In the genomic region with DNA sequence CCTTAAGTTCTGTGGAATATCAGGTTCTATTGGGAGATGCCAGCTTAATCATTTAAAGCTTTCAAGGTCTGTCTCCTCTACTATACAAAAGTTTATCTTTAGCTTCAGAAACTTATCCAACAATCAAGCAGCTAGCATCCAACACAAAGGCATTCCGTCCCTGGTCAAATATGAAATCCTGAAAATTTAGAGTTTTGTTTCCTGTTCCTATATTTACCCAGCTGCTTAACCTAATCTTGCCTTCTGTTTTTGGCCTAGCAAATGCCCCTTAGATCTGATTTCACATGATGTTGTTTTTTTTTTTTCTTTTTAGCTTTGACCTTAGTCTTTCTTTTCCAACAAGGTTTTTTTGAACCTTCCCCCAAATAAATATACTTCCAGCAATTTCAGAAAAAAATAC, we compare ENCODE assay signal across 21 cellular contexts.
"Had no signal": no experiment of that assay in that cellular context is flagged by ENCODE, and none has a peak within 500 bp of the region (broad histone marks: within the 10 kb centered on the region; RNA-seq: fewer than 3 reads in every experiment).

No MANE protein-coding gene starts in this region.

- H3K27me3 ChIP-seq: colonic mucosa, esophagus muscularis mucosa, left lung, right atrium auricular region, spleen had no signal

- H3K36me3 ChIP-seq: colonic mucosa, left lung, right atrium auricular region had no signal

- H3K27ac Mint-ChIP-seq: activated CD4-positive, alpha-beta memory T cell treated with anti-CD3 and anti-CD28 coated beads for 36 hours; activated CD4-positive, alpha-beta T cell treated with anti-CD3 and anti-CD28 coated beads for 36 hours; activated CD8-positive, alpha-beta memory T cell treated with anti-CD3 and anti-CD28 coated beads, Interleukin-2, amount 10 ng/mL, durations not matched to agents 7 days and 5 days; activated naive CD4-positive, alpha-beta T cell treated with anti-CD3 and anti-CD28 coated beads, Interleukin-2, amount 50 U/mL, for 72 hours; natural killer cell treated with Interleukin-12 subunit alpha and Interleukin-12 subunit beta and Interleukin-15 and Interleukin-18, amount 100 ng/mL, for 72 hours; T-cell had no signal

- ATAC-seq: activated CD4-positive, alpha-beta T cell treated with anti-CD3 and anti-CD28 coated beads for 36 hours; activated CD8-positive, alpha-beta memory T cell treated with anti-CD3 and anti-CD28 coated beads, Interleukin-2, amount 10 ng/mL, durations not matched to agents 7 days and 5 days; activated naive CD4-positive, alpha-beta T cell treated with anti-CD3 and anti-CD28 coated beads, Interleukin-2, amount 50 U/mL, for 72 hours; left lung; mucosa of descending colon; natural killer cell treated with Interleukin-12 subunit alpha and Interleukin-12 subunit beta and Interleukin-15 and Interleukin-18, amount 100 ng/mL, for 72 hours had no signal

- H3K27ac ChIP-seq: colonic mucosa, esophagus muscularis mucosa, left lung, right atrium auricular region, spleen, VCaP had no signal

- H3K4me3 Mint-ChIP-seq: activated CD4-positive, alpha-beta memory T cell treated with anti-CD3 and anti-CD28 coated beads for 36 hours; activated CD4-positive, alpha-beta T cell treated with anti-CD3 and anti-CD28 coated beads for 36 hours; activated CD8-positive, alpha-beta memory T cell treated with anti-CD3 and anti-CD28 coated beads, Interleukin-2, amount 10 ng/mL, durations not matched to agents 7 days and 5 days; natural killer cell treated with Interleukin-12 subunit alpha and Interleukin-12 subunit beta and Interleukin-15 and Interleukin-18, amount 100 ng/mL, for 72 hours; T-cell had no signal

- H3K4me1 ChIP-seq: colonic mucosa had no signal

- H3K4me1 Mint-ChIP-seq: activated CD8-positive, alpha-beta memory T cell treated with anti-CD3 and anti-CD28 coated beads, Interleukin-2, amount 10 ng/mL, durations not matched to agents 7 days and 5 days had no signal

- H3K36me3 Mint-ChIP-seq: activated CD4-positive, alpha-beta memory T cell treated with anti-CD3 and anti-CD28 coated beads for 36 hours; activated CD8-positive, alpha-beta memory T cell treated with anti-CD3 and anti-CD28 coated beads, Interleukin-2, amount 10 ng/mL, durations not matched to agents 7 days and 5 days; activated naive CD4-positive, alpha-beta T cell treated with anti-CD3 and anti-CD28 coated beads, Interleukin-2, amount 50 U/mL, for 72 hours; natural killer cell treated with Interleukin-12 subunit alpha and Interleukin-12 subunit beta and Interleukin-15 and Interleukin-18, amount 100 ng/mL, for 72 hours; T-cell had no signal

- H3K4me3 ChIP-seq: colonic mucosa, esophagus muscularis mucosa, left lung, mucosa of descending colon, right atrium auricular region, spleen had no signal

- H3K9me3 Mint-ChIP-seq: activated CD4-positive, alpha-beta memory T cell treated with anti-CD3 and anti-CD28 coated beads for 36 hours; activated naive CD4-positive, alpha-beta T cell treated with anti-CD3 and anti-CD28 coated beads, Interleukin-2, amount 50 U/mL, for 72 hours; natural killer cell treated with Interleukin-12 subunit alpha and Interleukin-12 subunit beta and Interleukin-15 and Interleukin-18, amount 100 ng/mL, for 72 hours; T-cell had no signal

- DNase-seq: activated CD4-positive, alpha-beta memory T cell treated with anti-CD3 and anti-CD28 coated beads for 36 hours; activated CD4-positive, alpha-beta T cell treated with anti-CD3 and anti-CD28 coated beads for 36 hours; activated CD8-positive, alpha-beta memory T cell treated with anti-CD3 and anti-CD28 coated beads, Interleukin-2, amount 10 ng/mL, durations not matched to agents 7 days and 5 days; activated effector memory CD4-positive, alpha-beta T cell treated with anti-CD3 and anti-CD28 coated beads, Interleukin-2, amount 50 U/mL, for 16 hours; activated T-cell treated with anti-CD3 and anti-CD28 coated beads, Interleukin-2, amount 50 U/mL, for 1 hour; amniotic stem cell; central memory CD4-positive, alpha-beta T cell; colonic mucosa; left lung; mucosa of descending colon; nucleus accumbens; spleen; stimulated activated CD4-positive, alpha-beta T cell treated with anti-CD3 and anti-CD28 coated beads, Interleukin-1b, Interleukin-23, amount 100 ng/mL, for 48 hours; T-cell had no signal

- H3K9me3 ChIP-seq: colonic mucosa, esophagus muscularis mucosa, left lung, mucosa of descending colon, right atrium auricular region, spleen had no signal

- FAIRE-seq: keratinocyte, urothelium cell line had no signal
